ENCODE assay signal across 17 cellular contexts in the genomic region with DNA sequence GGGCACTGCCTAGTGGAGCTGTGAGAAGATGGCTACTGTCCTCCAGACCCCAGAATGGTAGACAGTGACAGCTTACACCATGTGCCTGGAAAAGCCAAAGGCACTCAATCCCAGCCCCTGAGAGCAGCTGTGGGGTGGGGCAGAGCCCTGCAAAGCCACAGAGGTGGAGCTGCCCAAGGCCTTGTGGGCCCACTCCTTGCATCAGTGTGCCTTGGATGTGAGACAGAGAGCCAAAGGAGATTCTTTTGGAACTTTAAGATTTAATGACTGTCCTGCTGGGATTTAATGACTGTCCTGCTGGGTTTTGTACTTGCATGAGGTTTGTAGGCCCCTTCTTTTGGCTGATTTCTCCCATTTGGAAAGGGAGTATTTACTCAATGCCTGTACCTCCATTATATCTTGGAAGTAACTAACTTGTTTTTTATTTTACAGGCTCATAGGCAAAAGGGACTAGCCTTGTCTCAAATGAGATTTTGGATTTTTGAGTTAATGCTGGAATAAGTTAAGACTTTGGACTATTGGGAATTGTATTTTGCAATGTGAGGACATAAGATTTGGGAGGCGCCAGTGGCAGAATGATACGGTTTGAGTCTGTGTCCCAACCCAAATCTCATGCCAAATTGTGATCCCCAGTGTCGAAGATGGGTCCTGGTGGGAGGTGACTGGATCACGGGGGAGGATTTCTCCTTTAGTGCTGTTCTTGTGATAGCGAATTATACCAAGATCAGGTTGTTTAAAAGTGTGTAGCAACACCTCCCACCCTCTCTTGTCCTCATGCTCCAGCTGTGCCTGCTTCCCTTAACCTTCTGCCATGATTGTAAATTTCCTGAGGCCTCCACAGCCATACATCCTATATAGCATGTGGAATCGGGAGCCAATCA.
"Had no signal": no experiment of that assay in that cellular context is flagged by ENCODE, and none has a peak within 500 bp of the region (broad histone marks: within the 10 kb centered on the region; RNA-seq: fewer than 3 reads in every experiment).

No MANE protein-coding gene starts in this region.

- H3K4me3 ChIP-seq: gastroesophageal sphincter, left lung, spleen had no signal

- ATAC-seq: effector memory CD8-positive, alpha-beta T cell; gastroesophageal sphincter; left lung; natural killer cell treated with Interleukin-12 subunit alpha and Interleukin-12 subunit beta and Interleukin-15 and Interleukin-18, amount 100 ng/mL, for 72 hours; sciatic nerve had no signal

- DNase-seq: activated CD4-positive, alpha-beta T cell treated with anti-CD3 and anti-CD28 coated beads, Interleukin-2, amount 10 ng/mL, durations not matched to agents 7 days and 5 days; activated CD4-positive, CD25-positive, alpha-beta regulatory T cell; activated naive CD4-positive, alpha-beta T cell; activated naive CD8-positive, alpha-beta T cell treated with anti-CD3 and anti-CD28 coated beads, Interleukin-2, amount 10 ng/mL, durations not matched to agents 7 days and 5 days; cerebellar nuclear complex; effector memory CD8-positive, alpha-beta T cell; left lung; mesendoderm; nucleus accumbens; posterior cingulate gyrus; spleen had no signal

- H3K27ac ChIP-seq: epithelial cell of prostate, gastroesophageal sphincter, left lung, spleen had no signal

- H3K4me1 Mint-ChIP-seq: activated CD4-positive, alpha-beta T cell treated with anti-CD3 and anti-CD28 coated beads, Interleukin-2, amount 10 ng/mL, durations not matched to agents 7 days and 5 days had no signal

- H3K27me3 ChIP-seq: gastroesophageal sphincter, left lung, spleen had no signal

- H3K27ac Mint-ChIP-seq: activated CD4-positive, alpha-beta T cell treated with anti-CD3 and anti-CD28 coated beads, Interleukin-2, amount 10 ng/mL, durations not matched to agents 7 days and 5 days; activated naive CD8-positive, alpha-beta T cell treated with anti-CD3 and anti-CD28 coated beads, Interleukin-2, amount 10 ng/mL, durations not matched to agents 7 days and 5 days; activated T-helper 1 cell treated with anti-CD3 and anti-CD28 coated beads, Interleukin-12 subunit alpha, Interleukin-12 subunit beta, Interleukin-2, Interleukin-4 antibody, amounts not matched to agents 30 ng/mL and 10 ng/mL and 1 ng/mL, durations not matched to agents 14 hours and 24 hours and 36 hours; natural killer cell treated with Interleukin-12 subunit alpha and Interleukin-12 subunit beta and Interleukin-15 and Interleukin-18, amount 100 ng/mL, for 72 hours; T-helper 2 cell treated with Interferon-gamma antibody and Interleukin-4, amounts not matched to agents 5 μg/mL and 100 μg/mL, for 36 hours had no signal

- H3K27me3 Mint-ChIP-seq: activated CD4-positive, alpha-beta T cell treated with anti-CD3 and anti-CD28 coated beads, Interleukin-2, amount 10 ng/mL, durations not matched to agents 7 days and 5 days; activated naive CD8-positive, alpha-beta T cell treated with anti-CD3 and anti-CD28 coated beads, Interleukin-2, amount 10 ng/mL, durations not matched to agents 7 days and 5 days; effector memory CD8-positive, alpha-beta T cell; natural killer cell treated with Interleukin-12 subunit alpha and Interleukin-12 subunit beta and Interleukin-15 and Interleukin-18, amount 100 ng/mL, for 72 hours had no signal

- H3K4me3 Mint-ChIP-seq: activated CD4-positive, alpha-beta T cell treated with anti-CD3 and anti-CD28 coated beads, Interleukin-2, amount 10 ng/mL, durations not matched to agents 7 days and 5 days; activated naive CD8-positive, alpha-beta T cell treated with anti-CD3 and anti-CD28 coated beads, Interleukin-2, amount 10 ng/mL, durations not matched to agents 7 days and 5 days; activated T-helper 1 cell treated with anti-CD3 and anti-CD28 coated beads, Interleukin-12 subunit alpha, Interleukin-12 subunit beta, Interleukin-2, Interleukin-4 antibody, amounts not matched to agents 30 ng/mL and 10 ng/mL and 1 ng/mL, durations not matched to agents 14 hours and 24 hours and 36 hours; effector memory CD8-positive, alpha-beta T cell; natural killer cell treated with Interleukin-12 subunit alpha and Interleukin-12 subunit beta and Interleukin-15 and Interleukin-18, amount 100 ng/mL, for 72 hours; T-helper 2 cell treated with Interferon-gamma antibody and Interleukin-4, amounts not matched to agents 5 μg/mL and 100 μg/mL, for 36 hours had no signal

- H3K9me3 Mint-ChIP-seq: activated naive CD8-positive, alpha-beta T cell treated with anti-CD3 and anti-CD28 coated beads, Interleukin-2, amount 10 ng/mL, durations not matched to agents 7 days and 5 days; activated T-helper 1 cell treated with anti-CD3 and anti-CD28 coated beads, Interleukin-12 subunit alpha, Interleukin-12 subunit beta, Interleukin-2, Interleukin-4 antibody, amounts not matched to agents 30 ng/mL and 10 ng/mL and 1 ng/mL, durations not matched to agents 14 hours and 24 hours and 36 hours; effector memory CD8-positive, alpha-beta T cell; natural killer cell treated with Interleukin-12 subunit alpha and Interleukin-12 subunit beta and Interleukin-15 and Interleukin-18, amount 100 ng/mL, for 72 hours; T-helper 2 cell treated with Interferon-gamma antibody and Interleukin-4, amounts not matched to agents 5 μg/mL and 100 μg/mL, for 36 hours had no signal

- H3K4me1 ChIP-seq: left lung had no signal

- H3K36me3 ChIP-seq: gastroesophageal sphincter, left lung, spleen had no signal
